ENCODE assay signal across 9 cellular contexts in genomic region chr19:47240996-47241918, GRCh38. TPM values are rescaled to one million over a fixed set of nuclear protein-coding genes. Genes with fewer than 3 reads are reported as not detected.
A peak's percentile ranks its signal among the peaks of the same experiment; 100 is the strongest.
DNase-seq lines count a peak whose midpoint lies in the region; ATAC-seq, FAIRE-seq and TF ChIP-seq lines count a peak whose summit lies in the region.
"Had no signal": no experiment of that assay in that cellular context is flagged by ENCODE, and none has a peak within 500 bp of the region (broad histone marks: within the 10 kb centered on the region; RNA-seq: fewer than 3 reads in every experiment).

No MANE protein-coding gene starts in this region.

- no peaks in the 10 kb centered on the region for H3K4me1 ChIP-seq in prostate gland (replicated peaks)

- H3K27ac ChIP-seq in prostate gland, result no peak overlapping the region

- no peaks in the 10 kb centered on the region for H3K36me3 ChIP-seq in prostate gland

- TF ChIP-seq CTCF in AG10803 (conservative IDR thresholded peaks at IDR 0.05; ENCODE audit: low read length) (no peak), prostate gland (IDR thresholded peaks at IDR 0.05) (no peak)

- ATAC-seq in GM19397 (IDR thresholded peaks at IDR 0.05; ENCODE audit: unreplicated experiment) (no peak), GM21381 (IDR thresholded peaks at IDR 0.05; ENCODE audit: unreplicated experiment) (no peak)

- WGBS in prostate gland, result 8% methylated on average over 20 of the region's 27 CpGs

- intact Hi-C loops in prostate gland (cut with DNase I), result no loop called here

- DNase-seq in AG10803 (ENCODE audit: low read depth) (peak; percentile 71), HT-29 (ENCODE audit: low spot score) (peak; percentile 92), frontal cortex (ENCODE audit: low spot score in 2 of 2) (peak; percentile 72 to 83), prostate gland (ENCODE audit: low spot score) (peak; percentile 70)
- DNase-seq in activated T-helper 9 cell treated with anti-CD3 and anti-CD28 coated beads, Interleukin-2, amount 50 U/mL, for 16 hours (ENCODE audit: low read depth), result peak; percentile 82

- H3K4me3 ChIP-seq in AG10803 (ENCODE audit: low read length) (peak overlapping the region; percentile 14), prostate gland (no peak overlapping the region)

- H3K27me3 ChIP-seq in prostate gland (replicated peaks; ENCODE audit: insufficient read depth), result no peaks in the 10 kb centered on the region

- peak; percentile 35 for TF ChIP-seq POLR2A in prostate gland (IDR thresholded peaks at IDR 0.05)

- no peak for FAIRE-seq in frontal cortex (lab: Jason Lieb, UNC)
- FAIRE-seq: GM18507 had no signal

- H3K9me3 ChIP-seq in prostate gland, result no peaks in the 10 kb centered on the region

TF ChIP-seq in PFSK-1, 5 proteins besides CTCF, POLR2A, EP300 and RAD21:
- TF ChIP-seq SIN3A (IDR thresholded peaks at IDR 0.05; ENCODE audit: borderline replicate concordance, insufficient read depth, low read length), result no peak
- TF ChIP-seq FOXP2 (optimal IDR thresholded peaks at IDR 0.05; ENCODE audit: borderline replicate concordance, extremely low read depth, extremely low read length, insufficient read depth), result peak; percentile 92

RNA-seq across cellular contexts. Expression of gene BBC3, which starts 10.3 kb away (rescaled TPM):
- 51.0 and 56.4 TPM in 2 replicates for total RNA-seq in HT-29 (2014; rRNA removed; shearing (Covaris generic))
- 21.6 TPM for polyA plus RNA-seq in PFSK-1 (2012; ENCODE audit: insufficient read length, low read depth)
- total RNA-seq in frontal cortex (12.2 TPM), prostate gland (10 to 100 TPM; 11.1 to 12.8 TPM)

RNA-seq across cellular contexts. Expression of gene CCDC9, which starts 15.1 kb away (rescaled TPM):
- 19.8 and 34.8 TPM in 2 replicates for total RNA-seq in HT-29 (2014; rRNA removed; shearing (Covaris generic))
- 42.1 TPM for polyA plus RNA-seq in PFSK-1 (2012; ENCODE audit: insufficient read length, low read depth)
- 2.4 TPM for total RNA-seq in frontal cortex
- total RNA-seq in prostate gland, result 10 to 100 TPM; 27.9 to 48.7 TPM

RNA-seq across cellular contexts. Expression of gene INAFM1, which starts 33.4 kb away (rescaled TPM):
- total RNA-seq in HT-29 (2014; rRNA removed; shearing (Covaris generic)), result 20.2 and 22.0 TPM in 2 replicates
- 68.0 TPM for polyA plus RNA-seq in PFSK-1 (2012; ENCODE audit: insufficient read length, low read depth)
- total RNA-seq in frontal cortex (4.1 TPM), prostate gland (10 to 100 TPM; 11.4 to 30.2 TPM)
